In genomic region chr1:26692793-26693490, GRCh38 we compare ENCODE assay signal across 1 cellular context.
A peak's percentile ranks its signal among the peaks of the same experiment; 100 is the strongest.
TF ChIP-seq lines count a peak whose summit lies in the region.

No MANE protein-coding gene starts in this region.

TF ChIP-seq in GM12878, 131 proteins besides CTCF, POLR2A, EP300 and RAD21 (continued from another document and continues in another):
- TF ChIP-seq BCL3 (IDR thresholded peaks at IDR 0.05; ENCODE audit: borderline replicate concordance, insufficient read depth, low read depth, low read length, poor library complexity, severe bottlenecking) = peak; percentile 17
- TF ChIP-seq, protein P1, sequence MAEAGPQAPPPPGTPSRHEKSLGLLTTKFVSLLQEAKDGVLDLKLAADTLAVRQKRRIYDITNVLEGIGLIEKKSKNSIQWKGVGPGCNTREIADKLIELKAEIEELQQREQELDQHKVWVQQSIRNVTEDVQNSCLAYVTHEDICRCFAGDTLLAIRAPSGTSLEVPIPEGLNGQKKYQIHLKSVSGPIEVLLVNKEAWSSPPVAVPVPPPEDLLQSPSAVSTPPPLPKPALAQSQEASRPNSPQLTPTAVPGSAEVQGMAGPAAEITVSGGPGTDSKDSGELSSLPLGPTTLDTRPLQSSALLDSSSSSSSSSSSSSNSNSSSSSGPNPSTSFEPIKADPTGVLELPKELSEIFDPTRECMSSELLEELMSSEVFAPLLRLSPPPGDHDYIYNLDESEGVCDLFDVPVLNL (IDR thresholded peaks at IDR 0.05; ENCODE audit: low read depth, low read length) = no peak
- peak; percentile 89 for TF ChIP-seq KLF5 (IDR thresholded peaks at IDR 0.05; ENCODE audit: partially characterized antibody)
- TF ChIP-seq ZSCAN29 (IDR thresholded peaks at IDR 0.05) = peak; percentile 96
- no peak for TF ChIP-seq SMAD5 (IDR thresholded peaks at IDR 0.05; ENCODE audit: low read depth)
- TF ChIP-seq ZNF24 (IDR thresholded peaks at IDR 0.05) = 0 out of 2 replicates have a peak, but pooled peaks have one; percentile 14
- peak; percentile 61; the same call in 1 of the 2 replicates for TF ChIP-seq HCFC1 (IDR thresholded peaks at IDR 0.05; ENCODE audit: low read length)
- peak; percentile 68 for TF ChIP-seq PKNOX1 (IDR thresholded peaks at IDR 0.05)
- TF ChIP-seq, protein P2, sequence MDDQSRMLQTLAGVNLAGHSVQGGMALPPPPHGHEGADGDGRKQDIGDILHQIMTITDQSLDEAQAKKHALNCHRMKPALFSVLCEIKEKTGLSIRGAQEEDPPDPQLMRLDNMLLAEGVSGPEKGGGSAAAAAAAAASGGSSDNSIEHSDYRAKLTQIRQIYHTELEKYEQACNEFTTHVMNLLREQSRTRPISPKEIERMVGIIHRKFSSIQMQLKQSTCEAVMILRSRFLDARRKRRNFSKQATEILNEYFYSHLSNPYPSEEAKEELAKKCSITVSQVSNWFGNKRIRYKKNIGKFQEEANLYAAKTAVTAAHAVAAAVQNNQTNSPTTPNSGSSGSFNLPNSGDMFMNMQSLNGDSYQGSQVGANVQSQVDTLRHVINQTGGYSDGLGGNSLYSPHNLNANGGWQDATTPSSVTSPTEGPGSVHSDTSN (IDR thresholded peaks at IDR 0.05; ENCODE audit: insufficient replicate concordance, low read depth, low read length) = peak; percentile 57
- TF ChIP-seq ATF7 (IDR thresholded peaks at IDR 0.05; ENCODE audit: low read depth) = peak; percentile 56
- TF ChIP-seq RB1 (IDR thresholded peaks at IDR 0.05; ENCODE audit: borderline replicate concordance) = peak; percentile 27; the same call in 1 of the 2 replicates
- no peak for TF ChIP-seq NR2C2 (IDR thresholded peaks at IDR 0.05; ENCODE audit: borderline replicate concordance, control insufficient read depth, insufficient read length, low read depth)
- TF ChIP-seq CBX3 (IDR thresholded peaks at IDR 0.05; ENCODE audit: borderline replicate concordance, low read depth) = no peak
- no peak for TF ChIP-seq ELK1 (IDR thresholded peaks at IDR 0.05; ENCODE audit: low read depth, low read length)
- TF ChIP-seq, protein P3, sequence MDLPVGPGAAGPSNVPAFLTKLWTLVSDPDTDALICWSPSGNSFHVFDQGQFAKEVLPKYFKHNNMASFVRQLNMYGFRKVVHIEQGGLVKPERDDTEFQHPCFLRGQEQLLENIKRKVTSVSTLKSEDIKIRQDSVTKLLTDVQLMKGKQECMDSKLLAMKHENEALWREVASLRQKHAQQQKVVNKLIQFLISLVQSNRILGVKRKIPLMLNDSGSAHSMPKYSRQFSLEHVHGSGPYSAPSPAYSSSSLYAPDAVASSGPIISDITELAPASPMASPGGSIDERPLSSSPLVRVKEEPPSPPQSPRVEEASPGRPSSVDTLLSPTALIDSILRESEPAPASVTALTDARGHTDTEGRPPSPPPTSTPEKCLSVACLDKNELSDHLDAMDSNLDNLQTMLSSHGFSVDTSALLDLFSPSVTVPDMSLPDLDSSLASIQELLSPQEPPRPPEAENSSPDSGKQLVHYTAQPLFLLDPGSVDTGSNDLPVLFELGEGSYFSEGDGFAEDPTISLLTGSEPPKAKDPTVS (IDR thresholded peaks at IDR 0.05; ENCODE audit: low read depth, low read length) = no peak
- no peak for TF ChIP-seq EZH2 (IDR thresholded peaks at IDR 0.05; ENCODE audit: borderline replicate concordance, control insufficient read depth, low read depth, low read length)
- TF ChIP-seq MYC (IDR thresholded peaks at IDR 0.05; ENCODE audit: insufficient read depth, insufficient read length, insufficient replicate concordance, low read length, severe bottlenecking) = peak; percentile 75
- TF ChIP-seq PML (IDR thresholded peaks at IDR 0.05; ENCODE audit: low read length) = no peak
- TF ChIP-seq MTA2 (IDR thresholded peaks at IDR 0.05; ENCODE audit: low read depth) = no peak
- peak; percentile 86; the same call in 1 of the 2 replicates for TF ChIP-seq STAT3 (IDR thresholded peaks at IDR 0.05; ENCODE audit: low read depth, low read length)
- TF ChIP-seq USF1 (IDR thresholded peaks at IDR 0.05; ENCODE audit: borderline replicate concordance, extremely low read length, insufficient read depth, low read depth, low read length) = no peak
- TF ChIP-seq SP1 (IDR thresholded peaks at IDR 0.05; ENCODE audit: low read depth, low read length) = peak; percentile 99
- TF ChIP-seq, protein P4, sequence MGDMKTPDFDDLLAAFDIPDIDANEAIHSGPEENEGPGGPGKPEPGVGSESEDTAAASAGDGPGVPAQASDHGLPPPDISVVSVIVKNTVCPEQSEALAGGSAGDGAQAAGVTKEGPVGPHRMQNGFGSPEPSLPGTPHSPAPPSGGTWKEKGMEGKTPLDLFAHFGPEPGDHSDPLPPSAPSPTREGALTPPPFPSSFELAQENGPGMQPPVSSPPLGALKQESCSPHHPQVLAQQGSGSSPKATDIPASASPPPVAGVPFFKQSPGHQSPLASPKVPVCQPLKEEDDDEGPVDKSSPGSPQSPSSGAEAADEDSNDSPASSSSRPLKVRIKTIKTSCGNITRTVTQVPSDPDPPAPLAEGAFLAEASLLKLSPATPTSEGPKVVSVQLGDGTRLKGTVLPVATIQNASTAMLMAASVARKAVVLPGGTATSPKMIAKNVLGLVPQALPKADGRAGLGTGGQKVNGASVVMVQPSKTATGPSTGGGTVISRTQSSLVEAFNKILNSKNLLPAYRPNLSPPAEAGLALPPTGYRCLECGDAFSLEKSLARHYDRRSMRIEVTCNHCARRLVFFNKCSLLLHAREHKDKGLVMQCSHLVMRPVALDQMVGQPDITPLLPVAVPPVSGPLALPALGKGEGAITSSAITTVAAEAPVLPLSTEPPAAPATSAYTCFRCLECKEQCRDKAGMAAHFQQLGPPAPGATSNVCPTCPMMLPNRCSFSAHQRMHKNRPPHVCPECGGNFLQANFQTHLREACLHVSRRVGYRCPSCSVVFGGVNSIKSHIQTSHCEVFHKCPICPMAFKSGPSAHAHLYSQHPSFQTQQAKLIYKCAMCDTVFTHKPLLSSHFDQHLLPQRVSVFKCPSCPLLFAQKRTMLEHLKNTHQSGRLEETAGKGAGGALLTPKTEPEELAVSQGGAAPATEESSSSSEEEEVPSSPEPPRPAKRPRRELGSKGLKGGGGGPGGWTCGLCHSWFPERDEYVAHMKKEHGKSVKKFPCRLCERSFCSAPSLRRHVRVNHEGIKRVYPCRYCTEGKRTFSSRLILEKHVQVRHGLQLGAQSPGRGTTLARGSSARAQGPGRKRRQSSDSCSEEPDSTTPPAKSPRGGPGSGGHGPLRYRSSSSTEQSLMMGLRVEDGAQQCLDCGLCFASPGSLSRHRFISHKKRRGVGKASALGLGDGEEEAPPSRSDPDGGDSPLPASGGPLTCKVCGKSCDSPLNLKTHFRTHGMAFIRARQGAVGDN (IDR thresholded peaks at IDR 0.05) = peak; percentile 56
- no peak for TF ChIP-seq NFXL1 (IDR thresholded peaks at IDR 0.05; ENCODE audit: borderline replicate concordance)
- TF ChIP-seq SIN3A (IDR thresholded peaks at IDR 0.05; ENCODE audit: low read depth, low read length) = 0 out of 2 replicates have a peak, but pooled peaks have one; percentile 17
- TF ChIP-seq SMARCA5 (IDR thresholded peaks at IDR 0.05) = peak; percentile 60; the same call in 1 of the 2 replicates
- TF ChIP-seq MEF2B (IDR thresholded peaks at IDR 0.05; ENCODE audit: partially characterized antibody, poor library complexity, severe bottlenecking) = peak; percentile 76
- 0 out of 2 replicates have a peak, but pooled peaks have one; percentile 62 for TF ChIP-seq CHD1 (IDR thresholded peaks at IDR 0.05; ENCODE audit: low read depth, low read length)
- no peak for TF ChIP-seq BRCA1 (IDR thresholded peaks at IDR 0.05; ENCODE audit: low read depth, low read length)
- TF ChIP-seq FOS (IDR thresholded peaks at IDR 0.05; ENCODE audit: borderline replicate concordance, extremely low read depth, insufficient read length) = no peak
- TF ChIP-seq POLR2AphosphoS5 (IDR thresholded peaks at IDR 0.05; ENCODE audit: low read length) = peak; percentile 60
- peak in 1 of 2 experiments; percentile 63; a peak in 2 of 3 replicates for TF ChIP-seq EGR1 (IDR thresholded peaks at IDR 0.05; ENCODE audit: borderline replicate concordance in 1 of 2, low read depth in 2 of 2, low read length in 2 of 2)
- TF ChIP-seq SMC3 (IDR thresholded peaks at IDR 0.05; ENCODE audit: borderline replicate concordance, low read length) = peak; percentile 2; the same call in 1 of the 2 replicates
- 0 out of 2 replicates have a peak, but pooled peaks have one; percentile 29 for TF ChIP-seq MEF2A (IDR thresholded peaks at IDR 0.05; ENCODE audit: insufficient read depth, low read depth, low read length)
- peak; percentile 42; the same call in 1 of the 2 replicates for TF ChIP-seq ZBTB11 (CRISPR knock-in tag; IDR thresholded peaks at IDR 0.05)
- TF ChIP-seq ZBED1 (IDR thresholded peaks at IDR 0.05; ENCODE audit: borderline replicate concordance) = peak; percentile 69; the same call in 1 of the 2 replicates
- peak; percentile 91 for TF ChIP-seq YY1 (IDR thresholded peaks at IDR 0.05; ENCODE audit: low read depth, low read length)
- no peak for TF ChIP-seq ZZZ3 (IDR thresholded peaks at IDR 0.05; ENCODE audit: control insufficient read depth, insufficient read length, low read depth)
- TF ChIP-seq, protein P5, sequence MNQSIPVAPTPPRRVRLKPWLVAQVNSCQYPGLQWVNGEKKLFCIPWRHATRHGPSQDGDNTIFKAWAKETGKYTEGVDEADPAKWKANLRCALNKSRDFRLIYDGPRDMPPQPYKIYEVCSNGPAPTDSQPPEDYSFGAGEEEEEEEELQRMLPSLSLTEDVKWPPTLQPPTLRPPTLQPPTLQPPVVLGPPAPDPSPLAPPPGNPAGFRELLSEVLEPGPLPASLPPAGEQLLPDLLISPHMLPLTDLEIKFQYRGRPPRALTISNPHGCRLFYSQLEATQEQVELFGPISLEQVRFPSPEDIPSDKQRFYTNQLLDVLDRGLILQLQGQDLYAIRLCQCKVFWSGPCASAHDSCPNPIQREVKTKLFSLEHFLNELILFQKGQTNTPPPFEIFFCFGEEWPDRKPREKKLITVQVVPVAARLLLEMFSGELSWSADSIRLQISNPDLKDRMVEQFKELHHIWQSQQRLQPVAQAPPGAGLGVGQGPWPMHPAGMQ (IDR thresholded peaks at IDR 0.05; ENCODE audit: borderline replicate concordance) = no peak
- TF ChIP-seq FOXM1 (IDR thresholded peaks at IDR 0.05; ENCODE audit: low read depth, low read length) = no peak
- TF ChIP-seq ZNF384 (IDR thresholded peaks at IDR 0.05; ENCODE audit: borderline replicate concordance, low read depth, low read length) = no peak
- peak; percentile 72; the same call in 1 of the 2 replicates for TF ChIP-seq EED (IDR thresholded peaks at IDR 0.05; ENCODE audit: low read depth)
- TF ChIP-seq HDGF (IDR thresholded peaks at IDR 0.05) = no peak
